Comparison of ENCODE assay signal across 11 cellular contexts in the genomic region with DNA sequence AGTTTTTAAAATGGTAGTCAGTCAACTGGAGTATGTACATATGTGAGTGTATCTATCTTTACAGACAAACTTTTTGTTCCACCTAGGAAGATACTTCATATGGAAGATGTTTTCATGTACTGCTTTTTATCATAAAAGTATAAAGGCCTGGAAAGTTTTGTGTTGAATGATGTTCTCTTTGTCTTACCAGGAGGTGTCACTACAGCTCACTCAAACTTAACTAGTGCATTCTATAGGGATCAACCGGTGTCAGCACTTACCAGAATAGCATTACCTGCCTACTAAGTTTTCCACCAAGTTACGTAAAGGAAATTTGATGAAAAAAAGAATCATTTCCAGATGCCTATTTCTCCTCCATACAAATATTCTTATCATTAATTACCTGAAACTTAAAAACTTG.
DNase-seq lines count a peak whose midpoint lies in the region; ATAC-seq and TF ChIP-seq lines count a peak whose summit lies in the region.
"Had no signal": no experiment of that assay in that cellular context is flagged by ENCODE, and none has a peak within 500 bp of the region (broad histone marks: within the 10 kb centered on the region; RNA-seq: fewer than 3 reads in every experiment).

No MANE protein-coding gene starts in this region.

- DNase-seq in heart right ventricle (no peak), right atrium auricular region (ENCODE audit: low spot score) (no peak), RPMI7951 (ENCODE audit: low read depth) (peak; percentile 14), fibroblast of pulmonary artery (ENCODE audit: low read depth) (peak; percentile 63), thyroid gland (no peak), posterior vena cava (ENCODE audit: low spot score) (no peak), globus pallidus (ENCODE audit: low spot score) (no peak)
- DNase-seq: activated CD8-positive, alpha-beta memory T cell treated with anti-CD3 and anti-CD28 coated beads, Interleukin-2, amount 50 U/mL, for 48 hours; hypothalamus; NCI-H2081 treated with DMSO at 0.1 percent for 48 hours had no signal

- 40 to 42% methylated on average over 2 of the region's 2 CpGs for WGBS in heart right ventricle, 2 donors
- 45 to 46% methylated on average over 2 of the region's 2 CpGs for WGBS in thyroid gland, 2 donors

- no peaks in the 10 kb centered on the region for H3K27me3 ChIP-seq in heart right ventricle
- no peaks in the 10 kb centered on the region for H3K27me3 ChIP-seq in right atrium auricular region
- H3K27me3 ChIP-seq in thyroid gland: no peaks in the 10 kb centered on the region

- no peak overlapping the region for H3K4me3 ChIP-seq in heart right ventricle
- no peak overlapping the region for H3K4me3 ChIP-seq in right atrium auricular region
- no peak overlapping the region for H3K4me3 ChIP-seq in fibroblast of pulmonary artery (replicated peaks; ENCODE audit: low read depth, low read length)
- no peak overlapping the region for H3K4me3 ChIP-seq in thyroid gland (replicated peaks in 1 of 3)

- ATAC-seq in heart right ventricle (peak in 1 of 8 donors; percentile 49), GM18498 (IDR thresholded peaks at IDR 0.05; ENCODE audit: unreplicated experiment) (no peak)

- H3K27ac ChIP-seq in heart right ventricle (no peak overlapping the region), right atrium auricular region (no peak overlapping the region), thyroid gland (no peak overlapping the region)

- no peak for TF ChIP-seq POLR2A in thyroid gland (IDR thresholded peaks at IDR 0.05)

- TF ChIP-seq CTCF in heart right ventricle (IDR thresholded peaks at IDR 0.05): peak in 6 of 9 donors; percentile 15 to 45 (median 26)
- peak in 1 of 2 donors; percentile 41 for TF ChIP-seq CTCF in right atrium auricular region (IDR thresholded peaks at IDR 0.05)
- TF ChIP-seq CTCF in fibroblast of pulmonary artery (IDR thresholded peaks at IDR 0.05; ENCODE audit: low read length, missing control alignments): peak; percentile 49
- TF ChIP-seq CTCF in thyroid gland (IDR thresholded peaks at IDR 0.05): peak in 4 of 6 experiments; percentile 25 to 54 (median 32)

- intact Hi-C loops in heart right ventricle (cut with DNase I) (loop anchor here in 9 of 10 donors (2.0 to 10.0 kb wide), 13 partner anchors 270 to 1098 kb away; partner anchors contain the start of gene SEMA6D (in 1 of the 9)), thyroid gland (cut with DNase I) (loop anchor here (2.0 to 10.0 kb wide), 3 partner anchors 520 to 1050 kb away; partner anchors contain the start of gene SEMA6D), posterior vena cava (cut with DNase I) (loop anchor here (5.0 to 10.0 kb wide), 2 partner anchors 793 to 800 kb away; no protein-coding TSS in a partner anchor)

- H3K4me1 ChIP-seq in heart right ventricle: peaks cover 0 to 4% (median 0%) of the 10 kb centered on the region in 9 donors
- H3K4me1 ChIP-seq in right atrium auricular region: no peaks in the 10 kb centered on the region
- peaks cover 10 to 16% of the 10 kb centered on the region in 2 donors for H3K4me1 ChIP-seq in thyroid gland

- H3K9me3 ChIP-seq in heart right ventricle (no peaks in the 10 kb centered on the region), right atrium auricular region (no peaks in the 10 kb centered on the region), thyroid gland (no peaks in the 10 kb centered on the region)

- H3K36me3 ChIP-seq in heart right ventricle (no peaks in the 10 kb centered on the region), right atrium auricular region (no peaks in the 10 kb centered on the region), thyroid gland (no peaks in the 10 kb centered on the region)

Comparison
In these comparisons a context has a peak if more than half of its experiments do, and no peak if none do; other contexts are left out.
1. DNase-seq: peak in RPMI7951 (single experiment) and fibroblast of pulmonary artery (single experiment); none in heart right ventricle (0 of 2), right atrium auricular region (single experiment), thyroid gland (0 of 2), posterior vena cava (single experiment) and globus pallidus (single experiment).